28 cellular contexts compared by ENCODE assay signal in genomic region chr13:33735276-33735675, GRCh38.
"Had no signal": no experiment of that assay in that cellular context is flagged by ENCODE, and none has a peak within 500 bp of the region (broad histone marks: within the 10 kb centered on the region; RNA-seq: fewer than 3 reads in every experiment).

No MANE protein-coding gene starts in this region.

- H3K27ac ChIP-seq: brain microvascular endothelial cell, epithelial cell of prostate, esophagus squamous epithelium, gastroesophageal sphincter had no signal

- H3K4me3 ChIP-seq: esophagus squamous epithelium, gastroesophageal sphincter had no signal

- H3K9me3 ChIP-seq: esophagus squamous epithelium, gastroesophageal sphincter had no signal

- H3K36me3 ChIP-seq: brain microvascular endothelial cell, esophagus squamous epithelium, gastroesophageal sphincter had no signal

- ATAC-seq: activated naive CD4-positive, alpha-beta T cell treated with anti-CD3 and anti-CD28 coated beads, Interleukin-2, amount 50 U/mL, for 72 hours; activated T-cell treated with anti-CD3 and anti-CD28 coated beads, Interleukin-2, amount 50 U/mL, for 72 hours; gastroesophageal sphincter; WTC11 had no signal

- DNase-seq: activated CD4-positive, alpha-beta memory T cell treated with anti-CD3 and anti-CD28 coated beads, Interleukin-2, amount 10 ng/mL, durations not matched to agents 7 days and 5 days; activated CD4-positive, alpha-beta T cell treated with anti-CD3 and anti-CD28 coated beads for 1 hour; activated CD4-positive, alpha-beta T cell treated with anti-CD3 and anti-CD28 coated beads for 4 hours; activated CD4-positive, alpha-beta T cell treated with anti-CD3 and anti-CD28 coated beads, Interleukin-2, amount 10 ng/mL, durations not matched to agents 7 days and 5 days; activated CD4-positive, alpha-beta T cell treated with anti-CD3 and anti-CD28 coated beads, Interleukin-2, amount 50 U/mL, for 4 hours; activated CD8-positive, alpha-beta memory T cell treated with anti-CD3 and anti-CD28 coated beads, Interleukin-2, amount 50 U/mL, for 48 hours; activated gamma-delta T cell; activated naive CD4-positive, alpha-beta T cell; activated naive CD4-positive, alpha-beta T cell treated with anti-CD3 and anti-CD28 coated beads, Interleukin-2, amount 10 ng/mL, durations not matched to agents 7 days and 5 days; activated naive CD8-positive, alpha-beta T cell treated with anti-CD3 and anti-CD28 coated beads, Interleukin-2, amount 10 ng/mL, durations not matched to agents 7 days and 5 days; activated T-cell treated with anti-CD3 and anti-CD28 coated beads for 4 hours; activated T-cell treated with anti-CD3 and anti-CD28 coated beads, Interleukin-2, amount 50 U/mL, for 24 hours; activated T-cell treated with anti-CD3 and anti-CD28 coated beads, Interleukin-2, amount 50 U/mL, for 72 hours; amniotic stem cell; anterior cingulate cortex; brain microvascular endothelial cell; caudate nucleus; cortex of kidney; dermis blood vessel endothelial cell; effector CD8-positive, alpha-beta T cell; esophagus squamous epithelium; foreskin melanocyte; hippocampal formation; T-helper 2 cell had no signal

- H3K27me3 ChIP-seq: brain microvascular endothelial cell, esophagus squamous epithelium, gastroesophageal sphincter had no signal
